2 cellular contexts compared by ENCODE assay signal in the genomic region with DNA sequence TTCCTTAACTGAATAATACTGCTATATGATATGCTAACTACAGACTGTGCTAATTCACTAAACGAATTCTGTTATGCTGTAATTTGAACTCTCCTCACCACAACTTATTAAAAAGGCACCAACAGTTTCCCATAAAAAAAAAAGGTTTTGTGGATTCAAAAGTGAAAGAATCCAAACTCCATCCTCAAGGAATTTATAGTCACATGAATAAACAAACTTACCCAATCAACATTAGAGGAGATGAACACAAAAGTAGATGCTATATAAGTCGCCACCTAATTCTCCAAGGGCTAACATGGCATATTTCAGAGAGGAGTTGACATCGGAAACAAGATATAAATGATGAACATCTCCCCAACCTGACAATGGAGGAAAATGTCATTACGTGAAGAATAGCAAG.
TF ChIP-seq lines count a peak whose summit lies in the region.

No MANE protein-coding gene starts in this region.

TF ChIP-seq in IMR-90, 13 proteins besides CTCF, POLR2A, EP300 and RAD21 (continued from another document):
- TF ChIP-seq FOS (IDR thresholded peaks at IDR 0.05; ENCODE audit: low read depth, low read length) (no peak), BHLHE40 (IDR thresholded peaks at IDR 0.05; ENCODE audit: low read depth, low read length) (no peak)
TF ChIP-seq in IMR-90: peak in this region for 0.

TF ChIP-seq in neural cell, 6 proteins besides CTCF, POLR2A, EP300 and RAD21:
- TF ChIP-seq, protein P1, sequence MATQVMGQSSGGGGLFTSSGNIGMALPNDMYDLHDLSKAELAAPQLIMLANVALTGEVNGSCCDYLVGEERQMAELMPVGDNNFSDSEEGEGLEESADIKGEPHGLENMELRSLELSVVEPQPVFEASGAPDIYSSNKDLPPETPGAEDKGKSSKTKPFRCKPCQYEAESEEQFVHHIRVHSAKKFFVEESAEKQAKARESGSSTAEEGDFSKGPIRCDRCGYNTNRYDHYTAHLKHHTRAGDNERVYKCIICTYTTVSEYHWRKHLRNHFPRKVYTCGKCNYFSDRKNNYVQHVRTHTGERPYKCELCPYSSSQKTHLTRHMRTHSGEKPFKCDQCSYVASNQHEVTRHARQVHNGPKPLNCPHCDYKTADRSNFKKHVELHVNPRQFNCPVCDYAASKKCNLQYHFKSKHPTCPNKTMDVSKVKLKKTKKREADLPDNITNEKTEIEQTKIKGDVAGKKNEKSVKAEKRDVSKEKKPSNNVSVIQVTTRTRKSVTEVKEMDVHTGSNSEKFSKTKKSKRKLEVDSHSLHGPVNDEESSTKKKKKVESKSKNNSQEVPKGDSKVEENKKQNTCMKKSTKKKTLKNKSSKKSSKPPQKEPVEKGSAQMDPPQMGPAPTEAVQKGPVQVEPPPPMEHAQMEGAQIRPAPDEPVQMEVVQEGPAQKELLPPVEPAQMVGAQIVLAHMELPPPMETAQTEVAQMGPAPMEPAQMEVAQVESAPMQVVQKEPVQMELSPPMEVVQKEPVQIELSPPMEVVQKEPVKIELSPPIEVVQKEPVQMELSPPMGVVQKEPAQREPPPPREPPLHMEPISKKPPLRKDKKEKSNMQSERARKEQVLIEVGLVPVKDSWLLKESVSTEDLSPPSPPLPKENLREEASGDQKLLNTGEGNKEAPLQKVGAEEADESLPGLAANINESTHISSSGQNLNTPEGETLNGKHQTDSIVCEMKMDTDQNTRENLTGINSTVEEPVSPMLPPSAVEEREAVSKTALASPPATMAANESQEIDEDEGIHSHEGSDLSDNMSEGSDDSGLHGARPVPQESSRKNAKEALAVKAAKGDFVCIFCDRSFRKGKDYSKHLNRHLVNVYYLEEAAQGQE (IDR thresholded peaks at IDR 0.05; ENCODE audit: borderline replicate concordance), result no peak
- no peak for TF ChIP-seq POLR2AphosphoS5 (IDR thresholded peaks at IDR 0.05)
- TF ChIP-seq EZH2 (IDR thresholded peaks at IDR 0.05; ENCODE audit: borderline replicate concordance, insufficient read depth, low read length, poor library complexity, severe bottlenecking), result no peak
- no peak for TF ChIP-seq SMC3 (conservative IDR thresholded peaks at IDR 0.05; ENCODE audit: poor library complexity)
- TF ChIP-seq MXI1 (conservative IDR thresholded peaks at IDR 0.05; ENCODE audit: poor library complexity, severe bottlenecking), result no peak
- TF ChIP-seq TAF1 (IDR thresholded peaks at IDR 0.05; ENCODE audit: low read depth), result no peak
